17 cellular contexts compared by ENCODE assay signal in genomic region chr3:185729335-185729715, GRCh38.
DNase-seq lines count a peak whose midpoint lies in the region; ATAC-seq, FAIRE-seq and TF ChIP-seq lines count a peak whose summit lies in the region.
"Had no signal": no experiment of that assay in that cellular context is flagged by ENCODE, and none has a peak within 500 bp of the region (broad histone marks: within the 10 kb centered on the region; RNA-seq: fewer than 3 reads in every experiment).

No MANE protein-coding gene starts in this region.

- H2AFZ ChIP-seq in astrocyte (ENCODE audit: low read depth, low read length) = no peak overlapping the region

- H3K9ac ChIP-seq in astrocyte (ENCODE audit: low read length) = peak overlapping the region; percentile 46
- H3K9ac ChIP-seq: BLaER1 treated with 17β-estradiol and CSF1 and Interleukin-3, amounts not matched to agents 10 nM and 100 nM had no signal

- TF ChIP-seq CTCF in AG10803 (conservative IDR thresholded peaks at IDR 0.05; ENCODE audit: low read length) (no peak), astrocyte (IDR thresholded peaks at IDR 0.05; ENCODE audit: insufficient read depth, low read depth, low read length) (no peak)

- H3K4me2 ChIP-seq in astrocyte (ENCODE audit: low read length) = peak overlapping the region; percentile 66
- H3K4me2 ChIP-seq: BLaER1 treated with 17β-estradiol and CSF1 and Interleukin-3, amounts not matched to agents 10 nM and 100 nM had no signal

- no peak overlapping the region for H3K4me3 ChIP-seq in AG10803 (ENCODE audit: low read length)
- H3K4me3 ChIP-seq in astrocyte (ENCODE audit: insufficient read depth, low read depth, low read length) = no peak overlapping the region
- H3K4me3 ChIP-seq: BLaER1 treated with 17β-estradiol and CSF1 and Interleukin-3, amounts not matched to agents 10 nM and 100 nM; colonic mucosa; heart left ventricle; lung; testis had no signal

- H3K4me1 Mint-ChIP-seq in astrocyte (ENCODE audit: low read depth, unreplicated experiment) = peaks cover 78% of the 10 kb centered on the region
- H3K4me1 Mint-ChIP-seq: activated CD4-positive, alpha-beta T cell treated with anti-CD3 and anti-CD28 coated beads, Interleukin-2, amount 10 ng/mL, durations not matched to agents 24 days and 14 days had no signal

- H3K4me3 Mint-ChIP-seq in astrocyte (ENCODE audit: unreplicated experiment) = no peak overlapping the region
- H3K4me3 Mint-ChIP-seq: activated CD4-positive, alpha-beta T cell treated with anti-CD3 and anti-CD28 coated beads, Interleukin-2, amount 10 ng/mL, durations not matched to agents 24 days and 14 days; H9 had no signal

- H3K9me3 Mint-ChIP-seq in astrocyte (ENCODE audit: unreplicated experiment) = no peaks in the 10 kb centered on the region
- H3K9me3 Mint-ChIP-seq: activated CD4-positive, alpha-beta T cell treated with anti-CD3 and anti-CD28 coated beads, Interleukin-2, amount 10 ng/mL, durations not matched to agents 24 days and 14 days; H9 had no signal

- ATAC-seq in GM21786 (IDR thresholded peaks at IDR 0.05; ENCODE audit: unreplicated experiment) (no peak), GM21528 (IDR thresholded peaks at IDR 0.05; ENCODE audit: low FRiP score, unreplicated experiment) (no peak), GM18870 (IDR thresholded peaks at IDR 0.05; ENCODE audit: unreplicated experiment) (no peak)
- ATAC-seq: heart left ventricle had no signal

- H3K27ac Mint-ChIP-seq in astrocyte (ENCODE audit: unreplicated experiment) = peak overlapping the region; percentile 91
- H3K27ac Mint-ChIP-seq: activated CD4-positive, alpha-beta T cell treated with anti-CD3 and anti-CD28 coated beads, Interleukin-2, amount 10 ng/mL, durations not matched to agents 24 days and 14 days had no signal

- peaks cover 54% of the 10 kb centered on the region for H3K4me1 ChIP-seq in astrocyte (ENCODE audit: insufficient read depth, low read length)
- H3K4me1 ChIP-seq: colonic mucosa, testis had no signal

- peak overlapping the region; percentile 72 for H3K27ac ChIP-seq in astrocyte (ENCODE audit: low read depth, low read length)
- H3K27ac ChIP-seq: BLaER1 treated with 17β-estradiol and CSF1 and Interleukin-3, amounts not matched to agents 10 nM and 100 nM; colonic mucosa; heart left ventricle; testis had no signal

- peak; percentile 86 for DNase-seq in AG10803 (ENCODE audit: low read depth)
- DNase-seq in M059J (ENCODE audit: low read depth) = peak; percentile 73
- DNase-seq in astrocyte (ENCODE audit: low read depth) = peak; percentile 77
- DNase-seq in hepatic stellate cell (ENCODE audit: low spot score) = peak; percentile 65
- DNase-seq in middle frontal gyrus (ENCODE audit: extremely low spot score, low spot score) = no peak
- DNase-seq: activated CD4-positive, alpha-beta T cell treated with anti-CD3 and anti-CD28 coated beads, Interleukin-2, amount 10 ng/mL, durations not matched to agents 24 days and 14 days; activated gamma-delta T cell; colonic mucosa; H9; heart left ventricle; KG1; testis had no signal

- no peaks in the 10 kb centered on the region for H3K27me3 ChIP-seq in astrocyte (ENCODE audit: insufficient read depth, low read length)
- H3K27me3 ChIP-seq: BLaER1 treated with 17β-estradiol and CSF1 and Interleukin-3, amounts not matched to agents 10 nM and 100 nM; colonic mucosa; heart left ventricle; testis had no signal

- H4K20me1 ChIP-seq in astrocyte (ENCODE audit: insufficient read depth, low read length) = peaks cover 28% of the 10 kb centered on the region
- H4K20me1 ChIP-seq: BLaER1 treated with 17β-estradiol and CSF1 and Interleukin-3, amounts not matched to agents 10 nM and 100 nM had no signal

- H3K36me3 Mint-ChIP-seq in astrocyte (ENCODE audit: low read depth, unreplicated experiment) = no peaks in the 10 kb centered on the region

- no peaks in the 10 kb centered on the region for H3K9me3 ChIP-seq in astrocyte (ENCODE audit: insufficient read depth, low read depth, low read length)
- H3K9me3 ChIP-seq: colonic mucosa, testis had no signal

- no peaks in the 10 kb centered on the region for H3K27me3 Mint-ChIP-seq in astrocyte (ENCODE audit: low read depth, unreplicated experiment)

- no peak for FAIRE-seq in astrocyte (lab: Jason Lieb, UNC)

- no peaks in the 10 kb centered on the region for H3K36me3 ChIP-seq in astrocyte (ENCODE audit: insufficient read depth, low read length)
- H3K36me3 ChIP-seq: BLaER1 treated with 17β-estradiol and CSF1 and Interleukin-3, amounts not matched to agents 10 nM and 100 nM; colonic mucosa; heart left ventricle had no signal

- H3K79me2 ChIP-seq in astrocyte (ENCODE audit: insufficient read depth, low read length) = peaks cover 81% of the 10 kb centered on the region
